ENCODE assay signal across 34 cellular contexts in the genomic region with DNA sequence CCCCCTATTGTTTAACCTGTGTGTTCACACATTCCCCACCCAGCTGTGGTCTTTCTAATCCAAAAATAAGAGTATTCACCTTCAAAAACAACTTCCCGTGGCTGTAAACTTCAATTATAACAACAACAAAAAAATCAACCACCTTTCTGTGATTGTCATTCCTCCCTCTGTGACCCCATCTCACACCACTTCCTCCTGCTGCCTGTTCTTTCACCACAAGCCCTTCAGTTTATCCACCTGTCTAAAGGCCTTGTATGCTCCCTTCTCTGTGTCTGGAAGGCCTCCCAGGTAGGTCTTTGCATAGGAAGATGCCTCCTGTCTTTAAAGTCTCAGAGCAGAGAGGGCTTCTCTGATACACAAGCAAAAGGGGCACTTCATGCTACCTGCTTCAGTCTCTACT.
"Had no signal": no experiment of that assay in that cellular context is flagged by ENCODE, and none has a peak within 500 bp of the region (broad histone marks: within the 10 kb centered on the region; RNA-seq: fewer than 3 reads in every experiment).

No MANE protein-coding gene starts in this region.

- H3K4me1 ChIP-seq: adrenal gland, body of pancreas, breast epithelium had no signal

- ATAC-seq: activated CD4-positive, alpha-beta T cell treated with anti-CD3 and anti-CD28 coated beads for 36 hours; activated CD4-positive, CD25-positive, alpha-beta regulatory T cell treated with anti-CD3 and anti-CD28 coated beads, Interleukin-2, amount 50 U/mL, for 24 hours; activated CD8-positive, alpha-beta memory T cell treated with anti-CD3 and anti-CD28 coated beads, Interleukin-2, amount 10 ng/mL, durations not matched to agents 7 days and 5 days; activated naive CD4-positive, alpha-beta T cell treated with anti-CD3 and anti-CD28 coated beads, Interleukin-2, amount 50 U/mL, for 72 hours; body of pancreas had no signal

- H3K36me3 Mint-ChIP-seq: activated CD8-positive, alpha-beta memory T cell treated with anti-CD3 and anti-CD28 coated beads, Interleukin-2, amount 10 ng/mL, durations not matched to agents 7 days and 5 days; activated naive CD4-positive, alpha-beta T cell treated with anti-CD3 and anti-CD28 coated beads, Interleukin-2, amount 50 U/mL, for 72 hours; activated naive CD8-positive, alpha-beta T cell treated with anti-CD3 and anti-CD28 coated beads for 36 hours had no signal

- H3K9me3 ChIP-seq: adrenal gland, body of pancreas, breast epithelium had no signal

- H3K27ac ChIP-seq: adrenal gland, body of pancreas, brain microvascular endothelial cell, breast epithelium, VCaP had no signal

- H3K4me1 Mint-ChIP-seq: activated CD4-positive, alpha-beta memory T cell treated with anti-CD3 and anti-CD28 coated beads, Interleukin-2, amount 10 ng/mL, durations not matched to agents 7 days and 5 days; activated CD4-positive, alpha-beta T cell treated with anti-CD3 and anti-CD28 coated beads for 36 hours; activated CD4-positive, alpha-beta T cell treated with anti-CD3 and anti-CD28 coated beads, Interleukin-2, amount 10 ng/mL, durations not matched to agents 7 days and 5 days; activated CD8-positive, alpha-beta memory T cell treated with anti-CD3 and anti-CD28 coated beads, Interleukin-2, amount 10 ng/mL, durations not matched to agents 7 days and 5 days; activated naive CD8-positive, alpha-beta T cell treated with anti-CD3 and anti-CD28 coated beads for 36 hours had no signal

- DNase-seq: activated CD4-positive, alpha-beta memory T cell treated with anti-CD3 and anti-CD28 coated beads, Interleukin-2, amount 10 ng/mL, durations not matched to agents 7 days and 5 days; activated CD4-positive, alpha-beta T cell treated with anti-CD3 and anti-CD28 coated beads for 1 hour; activated CD4-positive, alpha-beta T cell treated with anti-CD3 and anti-CD28 coated beads for 36 hours; activated CD4-positive, alpha-beta T cell treated with anti-CD3 and anti-CD28 coated beads for 48 hours; activated CD4-positive, alpha-beta T cell treated with anti-CD3 and anti-CD28 coated beads, Interleukin-2, amount 10 ng/mL, durations not matched to agents 7 days and 5 days; activated CD4-positive, alpha-beta T cell treated with anti-CD3 and anti-CD28 coated beads, Interleukin-2, amount 50 U/mL, for 48 hours; activated CD4-positive, CD25-positive, alpha-beta regulatory T cell; activated CD8-positive, alpha-beta memory T cell treated with anti-CD3 and anti-CD28 coated beads for 24 hours; activated CD8-positive, alpha-beta memory T cell treated with anti-CD3 and anti-CD28 coated beads, Interleukin-2, amount 10 ng/mL, durations not matched to agents 7 days and 5 days; activated CD8-positive, alpha-beta memory T cell treated with anti-CD3 and anti-CD28 coated beads, Interleukin-2, amount 50 U/mL, for 48 hours; activated effector memory CD4-positive, alpha-beta T cell treated with Interleukin-2 at 50 U/mL for 16 hours; activated gamma-delta T cell treated with Interleukin-2 at 50 U/mL for 16 hours; activated naive CD4-positive, alpha-beta T cell; activated naive CD4-positive, alpha-beta T cell treated with anti-CD3 and anti-CD28 coated beads for 36 hours; activated naive CD4-positive, alpha-beta T cell treated with anti-CD3 and anti-CD28 coated beads, Interleukin-2, amount 50 U/mL, for 16 hours; activated naive CD8-positive, alpha-beta T cell treated with anti-CD3 and anti-CD28 coated beads for 36 hours; activated T-cell treated with anti-CD3 and anti-CD28 coated beads, Interleukin-2, amount 50 U/mL, for 24 hours; activated T-cell treated with anti-CD3 and anti-CD28 coated beads, Interleukin-2, amount 50 U/mL, for 48 hours; adrenal gland; amniotic stem cell; aorta; body of pancreas; brain microvascular endothelial cell; central memory CD4-positive, alpha-beta T cell; T-helper 1 cell; T-helper 2 cell; T-helper 9 cell had no signal

- H3K4me3 ChIP-seq: adrenal gland, body of pancreas, breast epithelium had no signal

- H3K27me3 ChIP-seq: adrenal gland, body of pancreas, brain microvascular endothelial cell, breast epithelium had no signal

- H3K36me3 ChIP-seq: adrenal gland, brain microvascular endothelial cell, breast epithelium had no signal

- H3K9me3 Mint-ChIP-seq: activated CD4-positive, alpha-beta T cell treated with anti-CD3 and anti-CD28 coated beads, Interleukin-2, amount 10 ng/mL, durations not matched to agents 7 days and 5 days; activated naive CD4-positive, alpha-beta T cell treated with anti-CD3 and anti-CD28 coated beads for 36 hours; activated naive CD8-positive, alpha-beta T cell treated with anti-CD3 and anti-CD28 coated beads for 36 hours; activated T-helper 2 cell treated with anti-CD3 and anti-CD28 coated beads, Interferon-gamma antibody, Interleukin-2, Interleukin-4, amounts not matched to agents 10 μg/mL and 5 μg/mL and 100 μg/mL, durations not matched to agents 14 hours and 24 hours and 36 hours; T-helper 1 cell treated with Interleukin-12 subunit alpha and Interleukin-12 subunit beta and Interleukin-4 antibody, amounts not matched to agents 30 μg/mL and 1 μg/mL, for 36 hours; T-helper 2 cell treated with Interferon-gamma antibody and Interleukin-4, amounts not matched to agents 5 μg/mL and 100 μg/mL, for 36 hours had no signal

- H3K4me3 Mint-ChIP-seq: activated CD4-positive, alpha-beta memory T cell treated with anti-CD3 and anti-CD28 coated beads, Interleukin-2, amount 10 ng/mL, durations not matched to agents 7 days and 5 days; activated CD4-positive, alpha-beta T cell treated with anti-CD3 and anti-CD28 coated beads for 36 hours; activated CD4-positive, alpha-beta T cell treated with anti-CD3 and anti-CD28 coated beads, Interleukin-2, amount 10 ng/mL, durations not matched to agents 7 days and 5 days; activated CD8-positive, alpha-beta memory T cell treated with anti-CD3 and anti-CD28 coated beads, Interleukin-2, amount 10 ng/mL, durations not matched to agents 7 days and 5 days; activated naive CD4-positive, alpha-beta T cell treated with anti-CD3 and anti-CD28 coated beads for 36 hours; activated naive CD8-positive, alpha-beta T cell treated with anti-CD3 and anti-CD28 coated beads for 36 hours; activated T-cell treated with anti-CD3 and anti-CD28 coated beads, Interleukin-2, amount 50 U/mL, for 24 hours; T-helper 1 cell treated with Interleukin-12 subunit alpha and Interleukin-12 subunit beta and Interleukin-4 antibody, amounts not matched to agents 30 μg/mL and 1 μg/mL, for 36 hours; T-helper 2 cell treated with Interferon-gamma antibody and Interleukin-4, amounts not matched to agents 5 μg/mL and 100 μg/mL, for 36 hours had no signal

- H3K27ac Mint-ChIP-seq: activated CD4-positive, alpha-beta memory T cell treated with anti-CD3 and anti-CD28 coated beads, Interleukin-2, amount 10 ng/mL, durations not matched to agents 7 days and 5 days; activated CD4-positive, alpha-beta T cell treated with anti-CD3 and anti-CD28 coated beads for 36 hours; activated CD4-positive, alpha-beta T cell treated with anti-CD3 and anti-CD28 coated beads, Interleukin-2, amount 10 ng/mL, durations not matched to agents 7 days and 5 days; activated CD8-positive, alpha-beta memory T cell treated with anti-CD3 and anti-CD28 coated beads, Interleukin-2, amount 10 ng/mL, durations not matched to agents 7 days and 5 days; activated naive CD4-positive, alpha-beta T cell treated with anti-CD3 and anti-CD28 coated beads for 36 hours; activated naive CD4-positive, alpha-beta T cell treated with anti-CD3 and anti-CD28 coated beads, Interleukin-2, amount 50 U/mL, for 72 hours; activated naive CD8-positive, alpha-beta T cell treated with anti-CD3 and anti-CD28 coated beads for 36 hours; activated T-cell treated with anti-CD3 and anti-CD28 coated beads, Interleukin-2, amount 50 U/mL, for 24 hours; activated T-helper 2 cell treated with anti-CD3 and anti-CD28 coated beads, Interferon-gamma antibody, Interleukin-2, Interleukin-4, amounts not matched to agents 10 μg/mL and 5 μg/mL and 100 μg/mL, durations not matched to agents 14 hours and 24 hours and 36 hours; T-helper 1 cell treated with Interleukin-12 subunit alpha and Interleukin-12 subunit beta and Interleukin-4 antibody, amounts not matched to agents 30 μg/mL and 1 μg/mL, for 36 hours; T-helper 2 cell treated with Interferon-gamma antibody and Interleukin-4, amounts not matched to agents 5 μg/mL and 100 μg/mL, for 36 hours had no signal

- H3K27me3 Mint-ChIP-seq: activated CD4-positive, alpha-beta memory T cell treated with anti-CD3 and anti-CD28 coated beads, Interleukin-2, amount 10 ng/mL, durations not matched to agents 7 days and 5 days; activated CD4-positive, alpha-beta T cell treated with anti-CD3 and anti-CD28 coated beads for 36 hours; activated CD4-positive, alpha-beta T cell treated with anti-CD3 and anti-CD28 coated beads, Interleukin-2, amount 10 ng/mL, durations not matched to agents 7 days and 5 days; activated CD8-positive, alpha-beta memory T cell treated with anti-CD3 and anti-CD28 coated beads, Interleukin-2, amount 10 ng/mL, durations not matched to agents 7 days and 5 days; activated naive CD8-positive, alpha-beta T cell treated with anti-CD3 and anti-CD28 coated beads for 36 hours; activated T-cell treated with anti-CD3 and anti-CD28 coated beads, Interleukin-2, amount 50 U/mL, for 24 hours had no signal
